In genomic region chr1:82920418-82921248, GRCh38 we compare ENCODE assay signal across 13 cellular contexts.
A peak's percentile ranks its signal among the peaks of the same experiment; 100 is the strongest.
DNase-seq lines count a peak whose midpoint lies in the region; ATAC-seq and TF ChIP-seq lines count a peak whose summit lies in the region.
"Had no signal": no experiment of that assay in that cellular context is flagged by ENCODE, and none has a peak within 500 bp of the region (broad histone marks: within the 10 kb centered on the region; RNA-seq: fewer than 3 reads in every experiment).

No MANE protein-coding gene starts in this region.

- H3K27ac ChIP-seq in heart right ventricle (peak overlapping the region in 5 of 10 donors; percentile 8 to 63 (median 51)), colonic mucosa (no peak overlapping the region)

- ATAC-seq in heart right ventricle (peak in 7 of 8 donors; percentile 28 to 82 (median 56)), HG03457 (IDR thresholded peaks at IDR 0.05; ENCODE audit: unreplicated experiment) (no peak)

- peak; percentile 83 for DNase-seq in MV-4-11 (lab: John Stamatoyannopoulos, UW)
- DNase-seq in UCSD-AML1 (lab: John Stamatoyannopoulos, UW; ENCODE audit: unreplicated experiment): peak; percentile 10
- no peak for DNase-seq in heart right ventricle
- DNase-seq in renal cortical epithelial cell (ENCODE audit: low read depth): peak; percentile 62
- no peak for DNase-seq in anterior cingulate cortex (lab: John Stamatoyannopoulos, UW)
- no peak for DNase-seq in effector CD8-positive, alpha-beta T cell (lab: John Stamatoyannopoulos, UW)
- no peak for DNase-seq in colonic mucosa
- DNase-seq: activated CD4-positive, alpha-beta T cell treated with anti-CD3 and anti-CD28 coated beads for 48 hours; CD4-positive, CD25-positive, alpha-beta regulatory T cell; GF-D8; NCI-H187; NCI-H82 had no signal

- H3K9ac ChIP-seq in colonic mucosa (ENCODE audit: low read depth in 2 of 2, low read length in 2 of 2): no peak overlapping the region

- H3K27me3 ChIP-seq in heart right ventricle: no peaks in the 10 kb centered on the region
- H3K27me3 ChIP-seq in colonic mucosa: no peaks in the 10 kb centered on the region

- TF ChIP-seq CTCF in heart right ventricle (IDR thresholded peaks at IDR 0.05): peak in 2 of 9 donors; percentile 7 to 11
- TF ChIP-seq CTCF in colonic mucosa (IDR thresholded peaks at IDR 0.05): no peak

- H3K36me3 ChIP-seq in heart right ventricle (no peaks in the 10 kb centered on the region), colonic mucosa (no peaks in the 10 kb centered on the region)

- WGBS in heart right ventricle, 2 donors: 32 to 36% methylated on average over 4 of the region's 4 CpGs

- no peaks in the 10 kb centered on the region for H3K9me3 ChIP-seq in heart right ventricle
- no peaks in the 10 kb centered on the region for H3K9me3 ChIP-seq in colonic mucosa

- intact Hi-C loops in heart right ventricle (cut with DNase I) (no loop called here), colonic mucosa (cut with DNase I) (no loop called here)

- peaks cover 0 to 30% (median 15%) of the 10 kb centered on the region in 9 donors for H3K4me1 ChIP-seq in heart right ventricle
- H3K4me1 ChIP-seq in colonic mucosa: no peaks in the 10 kb centered on the region

- H3K4me3 ChIP-seq in heart right ventricle (no peak overlapping the region), colonic mucosa (no peak overlapping the region)

Comparison
In these comparisons a context has a peak if more than half of its experiments do, and no peak if none do; other contexts are left out.
1. DNase-seq: peak in MV-4-11 (single experiment), UCSD-AML1 (single experiment) and renal cortical epithelial cell (single experiment); none in heart right ventricle (0 of 2), anterior cingulate cortex (0 of 58), effector CD8-positive, alpha-beta T cell (single experiment) and colonic mucosa (single experiment).